Comparison of ENCODE assay signal across 8 cellular contexts in genomic region chr2:85132834-85133637, GRCh38. TPM values are rescaled to one million over a fixed set of nuclear protein-coding genes. Genes with fewer than 3 reads are reported as not detected.
DNase-seq lines count a peak whose midpoint lies in the region; ATAC-seq and TF ChIP-seq lines count a peak whose summit lies in the region.

TCF7L1 (plus strand) TSS chr2:85133392; CDS start chr2:85133685, 293 bp downstream.

- intact Hi-C loops in activated CD8-positive, alpha-beta T cell treated with anti-CD3 and anti-CD28 coated beads for 36 hours (cut with micrococcal nuclease): no loop called here

- H3K36me3 ChIP-seq in mesendoderm (ENCODE audit: control insufficient read depth, insufficient read depth, low read length) (no peaks in the 10 kb centered on the region), suprapubic skin (no peaks in the 10 kb centered on the region)

- H3K4me1 Mint-ChIP-seq in activated CD8-positive, alpha-beta T cell treated with anti-CD3 and anti-CD28 coated beads for 36 hours (ENCODE audit: low read depth): peaks cover 8% of the 10 kb centered on the region

- H3K27me3 ChIP-seq in mesendoderm (ENCODE audit: insufficient read depth, low read length, poor library complexity): peaks cover 7% of the 10 kb centered on the region
- H3K27me3 ChIP-seq in suprapubic skin: peaks cover 17% of the 10 kb centered on the region

- WGBS in mesendoderm (ENCODE audit: extremely low coverage, insufficient coverage, low lambda C conversion rate): no CpG with 5 or more reads among the region's 91 CpGs
- under 1% methylated on average over 42 of the region's 91 CpGs for WGBS in suprapubic skin

- H3K79me1 ChIP-seq in mesendoderm (ENCODE audit: low read length): no peaks in the 10 kb centered on the region

- no peaks in the 10 kb centered on the region for H3K36me3 Mint-ChIP-seq in activated CD8-positive, alpha-beta T cell treated with anti-CD3 and anti-CD28 coated beads for 36 hours (ENCODE audit: low read depth)

- H3K4me3 ChIP-seq in GM12864 (ENCODE audit: low read depth, low read length): peak within 1 kb of the TSS; percentile 32
- peak within 1 kb of the TSS; percentile 52 for H3K4me3 ChIP-seq in epithelial cell of proximal tubule (ENCODE audit: low read depth, low read length)
- H3K4me3 ChIP-seq in mesendoderm (ENCODE audit: low read length): peak within 1 kb of the TSS; percentile 73
- peak within 1 kb of the TSS; percentile 72 for H3K4me3 ChIP-seq in suprapubic skin

- H3K4me3 Mint-ChIP-seq in activated CD8-positive, alpha-beta T cell treated with anti-CD3 and anti-CD28 coated beads for 36 hours: peak within 1 kb of the TSS; percentile 65

- peak; percentile 86 for ATAC-seq in activated CD8-positive, alpha-beta T cell treated with anti-CD3 and anti-CD28 coated beads for 36 hours

- no peak within 1 kb of the TSS for H4K5ac ChIP-seq in mesendoderm (ENCODE audit: low read length)

- peak within 1 kb of the TSS; percentile 46 for H3K4ac ChIP-seq in mesendoderm (ENCODE audit: low read depth, low read length)

- no peaks in the 10 kb centered on the region for H3K9me3 Mint-ChIP-seq in activated CD8-positive, alpha-beta T cell treated with anti-CD3 and anti-CD28 coated beads for 36 hours

- TF ChIP-seq CTCF in GM12864 (IDR thresholded peaks at IDR 0.05; ENCODE audit: low read depth, low read length, missing control alignments) (peak; percentile 36), epithelial cell of proximal tubule (conservative IDR thresholded peaks at IDR 0.05; ENCODE audit: low read depth, low read length) (peak; percentile 65), suprapubic skin (IDR thresholded peaks at IDR 0.05) (peak; percentile 49 to 83)
- peak; percentile 48 for TF ChIP-seq CTCF in activated CD8-positive, alpha-beta T cell treated with anti-CD3 and anti-CD28 coated beads for 36 hours (IDR thresholded peaks at IDR 0.05)

- TF ChIP-seq EP300 in suprapubic skin (IDR thresholded peaks at IDR 0.05): no peak

- H4K8ac ChIP-seq in mesendoderm (ENCODE audit: low read depth, low read length): no peak within 1 kb of the TSS

- peaks cover 5% of the 10 kb centered on the region for H3K4me1 ChIP-seq in mesendoderm (ENCODE audit: control insufficient read depth, low read depth, low read length)
- H3K4me1 ChIP-seq in suprapubic skin: peaks cover 44% of the 10 kb centered on the region

- no peak within 1 kb of the TSS for H2BK120ac ChIP-seq in mesendoderm (ENCODE audit: low read depth, low read length)

- H3K9me3 ChIP-seq in suprapubic skin: no peaks in the 10 kb centered on the region

- H3K27me3 Mint-ChIP-seq in activated CD8-positive, alpha-beta T cell treated with anti-CD3 and anti-CD28 coated beads for 36 hours: peaks cover 54% of the 10 kb centered on the region

- peak within 1 kb of the TSS; percentile 84 for H3K4me2 ChIP-seq in mesendoderm (ENCODE audit: low read length)

- CTCF ChIA-PET in activated CD8-positive, alpha-beta T cell treated with anti-CD3 and anti-CD28 coated beads for 36 hours (lab: Charles Lee): interaction anchor here (0.7 to 1.4 kb wide), 9 partner anchors 9 to 152 kb away, joined by 3 to 10 read pairs (median 3); no protein-coding TSS in a partner anchor

- H2AK5ac ChIP-seq in mesendoderm (ENCODE audit: low read length): no peak within 1 kb of the TSS

- POLR2A ChIA-PET in activated CD8-positive, alpha-beta T cell treated with anti-CD3 and anti-CD28 coated beads for 36 hours (lab: Charles Lee): no interaction called here

- peak within 1 kb of the TSS; percentile 85 for H3K9ac ChIP-seq in mesendoderm (ENCODE audit: low read length)

- no peak within 1 kb of the TSS for H3K27ac Mint-ChIP-seq in activated CD8-positive, alpha-beta T cell treated with anti-CD3 and anti-CD28 coated beads for 36 hours

- H3K27ac ChIP-seq in mesendoderm (ENCODE audit: low read depth, low read length) (peak within 1 kb of the TSS; percentile 67), suprapubic skin (peak within 1 kb of the TSS; percentile 80)

- peak within 1 kb of the TSS; percentile 75 for H3K23ac ChIP-seq in mesendoderm (ENCODE audit: low read length)

- no peak within 1 kb of the TSS for H2BK15ac ChIP-seq in mesendoderm (replicated peaks; ENCODE audit: low read depth)

- peak; percentile 54 for DNase-seq in A172 (ENCODE audit: low spot score)
- DNase-seq in GM12864 (ENCODE audit: low read depth): no peak
- DNase-seq in NCI-H1092 treated with DMSO at 0.1 percent for 48 hours (lab: John Stamatoyannopoulos, UW): peak; percentile 29
- peak; percentile 50 for DNase-seq in activated CD8-positive, alpha-beta T cell treated with anti-CD3 and anti-CD28 coated beads for 36 hours
- DNase-seq in epithelial cell of proximal tubule (ENCODE audit: low read depth): no peak
- DNase-seq in mesendoderm: peak; percentile 89
- peak; percentile 90 to 94 for DNase-seq in suprapubic skin (ENCODE audit: low spot score in 2 of 2)
- DNase-seq in middle frontal gyrus (ENCODE audit: extremely low spot score, low spot score): no peak

- peaks cover 5% of the 10 kb centered on the region for H3K79me2 ChIP-seq in mesendoderm (ENCODE audit: control insufficient read depth, insufficient read depth, low read length)

- H3K18ac ChIP-seq in mesendoderm (ENCODE audit: low read length): peak within 1 kb of the TSS; percentile 24

- H2BK5ac ChIP-seq in mesendoderm (ENCODE audit: low read length): no peak within 1 kb of the TSS

- TF ChIP-seq POLR2A in suprapubic skin (IDR thresholded peaks at IDR 0.05): no peak

- peak within 1 kb of the TSS; percentile 93 for H3K56ac ChIP-seq in mesendoderm (ENCODE audit: low read length)

RNA-seq across cellular contexts. Expression of gene TCF7L1, which starts in this region (rescaled TPM):
- total RNA-seq in A172 (2014; rRNA removed; shearing (Covaris generic)): 0.24 TPM in 1 of 2 replicates, not detected in the other
- not detected for total RNA-seq in activated CD8-positive, alpha-beta T cell treated with anti-CD3 and anti-CD28 coated beads for 36 hours
- total RNA-seq in epithelial cell of proximal tubule: 1.1 and 1.4 TPM in 2 replicates
- 57.4 TPM for polyA plus RNA-seq in mesendoderm (2013, experiment 1 of 2)
- polyA plus RNA-seq in mesendoderm (2013, experiment 2 of 2): 61.2 TPM
- 1 to 10 TPM in 3 of 4 donors, under 1 TPM in 1; 0.55 to 3.0 (median 1.8) TPM for total RNA-seq in suprapubic skin

Comparison
In these comparisons a context has a peak if more than half of its experiments do, and no peak if none do; other contexts are left out.
1. Peak in DNase-seq in A172; RNA of the gene not detected or under 1 TPM.
2. Peak in DNase-seq and ATAC-seq in activated CD8-positive, alpha-beta T cell treated with anti-CD3 and anti-CD28 coated beads for 36 hours; RNA of the gene not detected or under 1 TPM.
3. DNase-seq: peak in NCI-H1092 treated with DMSO at 0.1 percent for 48 hours (single experiment), mesendoderm (single experiment) and suprapubic skin (2 of 2); none in GM12864 (single experiment), epithelial cell of proximal tubule (single experiment) and middle frontal gyrus (single experiment).
4. Peak in every context shown above with its lines, with median percentiles within 50 percentile points of each other: H3K4me3 ChIP-seq and CTCF ChIP-seq.